In the genomic region with DNA sequence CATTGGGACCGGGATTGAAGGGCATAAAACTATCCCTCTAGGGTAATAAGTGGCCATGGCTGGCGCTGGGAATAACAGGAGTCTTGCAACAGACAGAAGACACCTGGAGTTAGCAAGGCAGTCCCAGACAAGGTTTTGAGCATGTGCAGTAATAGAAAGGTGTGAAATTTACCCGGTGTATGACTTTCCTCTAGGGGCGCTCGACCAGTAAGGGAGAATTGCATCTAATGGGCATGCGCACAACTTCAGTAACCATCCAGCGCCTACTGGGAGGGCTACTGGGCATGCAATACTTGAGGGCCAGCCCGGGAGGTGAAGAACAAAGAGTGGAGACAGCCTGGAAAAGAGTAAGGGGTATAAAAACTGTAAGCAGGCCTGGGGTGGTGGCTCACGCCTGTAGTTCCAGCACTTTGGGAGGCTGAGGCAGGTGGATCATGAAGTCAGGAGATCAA, we compare ENCODE assay signal across 9 cellular contexts. TPM values are rescaled to one million over a fixed set of nuclear protein-coding genes. Genes with fewer than 3 reads are reported as not detected.
A peak's percentile ranks its signal among the peaks of the same experiment; 100 is the strongest.
DNase-seq lines count a peak whose midpoint lies in the region; ATAC-seq, FAIRE-seq and TF ChIP-seq lines count a peak whose summit lies in the region.
"Had no signal": no experiment of that assay in that cellular context is flagged by ENCODE, and none has a peak within 500 bp of the region (broad histone marks: within the 10 kb centered on the region; RNA-seq: fewer than 3 reads in every experiment).

No MANE protein-coding gene starts in this region.

- 71 to 73% methylated on average over 9 of the region's 9 CpGs for WGBS in pancreas, 2 donors

- H3K4me1 Mint-ChIP-seq in MCF 10A (ENCODE audit: insufficient read depth, unreplicated experiment): no peaks in the 10 kb centered on the region

- H3K27me3 Mint-ChIP-seq in MCF 10A (ENCODE audit: insufficient read depth, unreplicated experiment): no peaks in the 10 kb centered on the region

- H3K36me3 ChIP-seq in pancreas (no peaks in the 10 kb centered on the region), tibial artery (no peaks in the 10 kb centered on the region)
- H3K36me3 ChIP-seq: esophagus squamous epithelium had no signal

- intact Hi-C loops in MCF 10A (cut with micrococcal nuclease): no loop called here
- intact Hi-C loops in pancreas (cut with DNase I): loop anchor here in 1 of 3 donors (10.0 kb wide), 1 partner anchor 154 kb away; no protein-coding TSS in a partner anchor
- intact Hi-C loops in tibial artery (cut with DNase I; ENCODE audit: low total_unique reads): no loop called here

- no peaks in the 10 kb centered on the region for H3K36me3 Mint-ChIP-seq in MCF 10A (ENCODE audit: insufficient read depth, unreplicated experiment)

- no peak overlapping the region for H3K4me3 Mint-ChIP-seq in MCF 10A (ENCODE audit: unreplicated experiment)

- TF ChIP-seq CTCF in MCF 10A (IDR thresholded peaks at IDR 0.05; ENCODE audit: unreplicated experiment) (no peak), pancreas (IDR thresholded peaks at IDR 0.05) (no peak), GM20000 (IDR thresholded peaks at IDR 0.05; ENCODE audit: extremely low read depth, missing control alignments) (no peak), tibial artery (IDR thresholded peaks at IDR 0.05) (no peak)

- CTCF ChIA-PET in MCF 10A (lab: Yijun Ruan, JAX): interaction anchor here (0.6 to 2.2 kb wide), 4 partner anchors 8 to 51 kb away, joined by 4 to 6 read pairs (median 6); no protein-coding TSS in a partner anchor

- POLR2A ChIA-PET in MCF 10A (lab: Yijun Ruan, JAX): no interaction called here

- H3K9me3 ChIP-seq in pancreas (no peaks in the 10 kb centered on the region), tibial artery (no peaks in the 10 kb centered on the region)
- H3K9me3 ChIP-seq: esophagus squamous epithelium had no signal

- H3K27ac Mint-ChIP-seq in MCF 10A (ENCODE audit: low read depth, unreplicated experiment): no peak overlapping the region

- no peak overlapping the region for H3K4me3 ChIP-seq in pancreas
- H3K4me3 ChIP-seq in tibial artery: no peak overlapping the region
- H3K4me3 ChIP-seq: esophagus squamous epithelium had no signal

- ATAC-seq in pancreas: peak in 3 of 4 donors; percentile 65 to 76 (median 73)

- no TSS peak for BruUV-seq in MCF 10A (replicated peaks; lab: Mats Ljungman, UMichigan)

- H3K4me1 ChIP-seq in pancreas: no peaks in the 10 kb centered on the region
- peaks cover 0 to 5% (median 0%) of the 10 kb centered on the region in 4 donors for H3K4me1 ChIP-seq in tibial artery

- H3K27me3 ChIP-seq in pancreas (no peaks in the 10 kb centered on the region), tibial artery (no peaks in the 10 kb centered on the region)
- H3K27me3 ChIP-seq: esophagus squamous epithelium had no signal

- H3K27ac ChIP-seq in pancreas (no peak overlapping the region), tibial artery (no peak overlapping the region)
- H3K27ac ChIP-seq: esophagus squamous epithelium had no signal

- DNase-seq in SKM-1 treated with dmso at 0.1 percent for 144 hours (lab: John Stamatoyannopoulos, UW; ENCODE audit: unreplicated experiment) (peak; percentile 10), SKM-1 (lab: John Stamatoyannopoulos, UW; ENCODE audit: unreplicated experiment) (no peak), NCI-H2029 (lab: John Stamatoyannopoulos, UW) (peak; percentile 62), MCF 10A (ENCODE audit: unreplicated experiment) (peak; percentile 34), pancreas (peak in 2 of 6 donors; percentile 30 to 34), nucleus accumbens (lab: John Stamatoyannopoulos, UW) (no peak), GM20000 (ENCODE audit: low spot score) (no peak), tibial artery (no peak)
- DNase-seq: esophagus squamous epithelium had no signal

- no peaks in the 10 kb centered on the region for H3K9me3 Mint-ChIP-seq in MCF 10A (ENCODE audit: unreplicated experiment)

- FAIRE-seq in pancreas (lab: Jason Lieb, UNC): no peak

RNA-seq across cellular contexts. Expression of a gene that starts 32.7 kb away (rescaled TPM):
- total RNA-seq in MCF 10A (2022): 68.5 and 75.6 TPM in 2 replicates
- total RNA-seq in pancreas: 100 to 1,000 TPM in 2 of 6 donors, 10 to 100 TPM in 4; 77.7 to 110 (median 97.3) TPM
- polyA plus RNA-seq in pancreas: 100 to 1,000 TPM; 108 to 193 TPM

RNA-seq across cellular contexts. Expression of a gene that starts 35.5 kb away (rescaled TPM):
- total RNA-seq in MCF 10A (2022) (not detected in 2 replicates), pancreas (1 to 10 TPM in 4 of 6 donors, under 1 TPM in 2; 0.65 to 4.8 (median 1.4) TPM)
- 1 to 10 TPM; 1.2 to 1.4 TPM for polyA plus RNA-seq in pancreas

Comparison
In these comparisons a context has a peak if more than half of its experiments do, and no peak if none do; other contexts are left out.
1. DNase-seq: peak in SKM-1 treated with dmso at 0.1 percent for 144 hours (single experiment), NCI-H2029 (single experiment) and MCF 10A (single experiment); none in SKM-1 (single experiment), nucleus accumbens (0 of 56), GM20000 (single experiment) and tibial artery (0 of 2).